Comparison of ENCODE assay signal across 18 cellular contexts in the genomic region with DNA sequence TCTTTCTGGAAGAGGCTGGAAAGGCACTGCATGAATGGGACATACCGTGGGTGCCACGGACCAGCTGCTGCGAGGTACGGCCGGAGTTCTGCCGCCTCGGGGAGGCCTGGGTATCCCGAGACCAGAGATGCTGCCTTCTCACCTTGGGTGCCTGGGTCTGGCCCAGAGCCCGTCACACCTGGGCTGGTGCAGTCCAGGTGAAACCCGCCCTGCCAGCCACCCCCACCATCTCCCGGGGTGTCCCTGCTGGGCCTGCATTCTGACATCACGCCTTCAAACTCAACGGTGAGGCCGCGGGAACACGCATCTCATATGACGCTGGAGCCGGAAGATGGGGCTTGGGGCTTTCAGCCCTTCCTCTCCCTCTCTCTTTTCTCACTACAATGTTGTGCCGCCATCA.
A peak's percentile ranks its signal among the peaks of the same experiment; 100 is the strongest.
DNase-seq lines count a peak whose midpoint lies in the region; ATAC-seq and TF ChIP-seq lines count a peak whose summit lies in the region.
"Had no signal": no experiment of that assay in that cellular context is flagged by ENCODE, and none has a peak within 500 bp of the region (broad histone marks: within the 10 kb centered on the region; RNA-seq: fewer than 3 reads in every experiment).

No MANE protein-coding gene starts in this region.

- ATAC-seq in right cardiac atrium = no peak
- no peak for ATAC-seq in HG02798 (IDR thresholded peaks at IDR 0.05; ENCODE audit: poor library complexity, unreplicated experiment)
- ATAC-seq: A549 had no signal

- no peak overlapping the region for H2AFZ ChIP-seq in mesenchymal stem cell (ENCODE audit: low read depth, low read length)

- no peak overlapping the region for H4K8ac ChIP-seq in mesenchymal stem cell (ENCODE audit: low read length)

- H3K18ac ChIP-seq in mesenchymal stem cell (ENCODE audit: low read depth in 1 of 2, low read length in 2 of 2) = no peak overlapping the region

- H3K79me1 ChIP-seq in mesenchymal stem cell (replicated peaks; ENCODE audit: low read length, poor library complexity, severe bottlenecking) = no peaks in the 10 kb centered on the region

- H3K4me3 ChIP-seq in right cardiac atrium (ENCODE audit: low read length) (no peak overlapping the region), left ventricle myocardium inferior (no peak overlapping the region), mesenchymal stem cell (ENCODE audit: insufficient read depth in 1 of 2, low read depth in 1 of 2, low read length in 2 of 2) (no peak overlapping the region), spleen (no peak overlapping the region)
- H3K4me3 ChIP-seq: A549 had no signal

- intact Hi-C loops in right cardiac atrium (cut with DNase I) (loop anchor here in 2 of 4 donors (10.0 kb wide), 1 partner anchor 99 kb away; a partner anchor contains a TSS), left ventricle myocardium inferior (cut with micrococcal nuclease) (no loop called here), spleen (cut with DNase I; ENCODE audit: low total_unique reads) (no loop called here)

- peak overlapping the region in 1 of 2 experiments; percentile 8 for H3K14ac ChIP-seq in mesenchymal stem cell (ENCODE audit: low read length in 2 of 2)

- peak overlapping the region in 1 of 2 experiments; percentile 5 for H3K4ac ChIP-seq in mesenchymal stem cell (ENCODE audit: low read depth in 1 of 2, low read length in 2 of 2)

- no peak for TF ChIP-seq POLR2A in spleen (IDR thresholded peaks at IDR 0.05)

- H3K4me2 ChIP-seq in mesenchymal stem cell (ENCODE audit: low read length, poor library complexity, severe bottlenecking) = no peak overlapping the region
- H3K4me2 ChIP-seq: A549 had no signal

- no peak overlapping the region for H4K91ac ChIP-seq in mesenchymal stem cell (ENCODE audit: low read length)

- H3K23ac ChIP-seq in mesenchymal stem cell (ENCODE audit: low read length in 2 of 2) = no peak overlapping the region

- peak overlapping the region in 1 of 2 experiments; percentile 23 for H2BK12ac ChIP-seq in mesenchymal stem cell (ENCODE audit: low read length in 2 of 2)

- H2BK15ac ChIP-seq in mesenchymal stem cell (ENCODE audit: low read depth, poor library complexity, severe bottlenecking) = peak overlapping the region; percentile 6

- H2AK5ac ChIP-seq in mesenchymal stem cell (ENCODE audit: low read length, severe bottlenecking) = no peak overlapping the region

- no peak overlapping the region for H2BK5ac ChIP-seq in mesenchymal stem cell (ENCODE audit: low read depth, low read length, poor library complexity, severe bottlenecking)

- WGBS in right cardiac atrium = 84% methylated on average over 19 of the region's 19 CpGs
- 92% methylated on average over 19 of the region's 19 CpGs for WGBS in mesenchymal stem cell
- 86 to 93% (median 91%) methylated on average over 16 to 19 of the region's 19 CpGs for WGBS in spleen, 5 donors

- no peaks in the 10 kb centered on the region for H3K36me3 ChIP-seq in left ventricle myocardium inferior
- no peaks in the 10 kb centered on the region for H3K36me3 ChIP-seq in mesenchymal stem cell (ENCODE audit: control insufficient read depth in 1 of 2, insufficient read depth in 2 of 2, low read depth in 1 of 2, low read length in 2 of 2)
- peaks cover 0 to 18% (median 0%) of the 10 kb centered on the region in 6 donors for H3K36me3 ChIP-seq in spleen

- no peak for TF ChIP-seq CTCF in left ventricle myocardium inferior (IDR thresholded peaks at IDR 0.05; ENCODE audit: borderline replicate concordance)
- TF ChIP-seq CTCF in spleen (IDR thresholded peaks at IDR 0.05 in 8 of 11, conservative IDR thresholded peaks at IDR 0.05 in 3 of 11) = no peak

- H3K9ac ChIP-seq in mesenchymal stem cell (ENCODE audit: low read length) = no peak overlapping the region

- H3K4me1 ChIP-seq in right cardiac atrium (ENCODE audit: control insufficient read depth, insufficient read depth, low read length) = peaks cover 7% of the 10 kb centered on the region
- H3K4me1 ChIP-seq in left ventricle myocardium inferior = peaks cover 31% of the 10 kb centered on the region
- H3K4me1 ChIP-seq in mesenchymal stem cell (ENCODE audit: control insufficient read depth, insufficient read depth, low read depth, low read length) = peaks cover 26% of the 10 kb centered on the region
- H3K4me1 ChIP-seq in spleen = peaks cover 9 to 17% (median 11%) of the 10 kb centered on the region in 6 donors

- H3K9me3 ChIP-seq in right cardiac atrium (ENCODE audit: control insufficient read depth, low read length) (no peaks in the 10 kb centered on the region), left ventricle myocardium inferior (replicated peaks) (peaks cover 3% of the 10 kb centered on the region), mesenchymal stem cell (ENCODE audit: control insufficient read depth, low read length) (no peaks in the 10 kb centered on the region), spleen (peaks cover 0 to 15% (median 7%) of the 10 kb centered on the region in 8 donors)
- H3K9me3 ChIP-seq: A549 had no signal

- H3K27ac ChIP-seq in right cardiac atrium (ENCODE audit: low read length) (no peak overlapping the region), left ventricle myocardium inferior (replicated peaks) (no peak overlapping the region), mesenchymal stem cell (ENCODE audit: low read length, poor library complexity, severe bottlenecking) (no peak overlapping the region), spleen (no peak overlapping the region)
- H3K27ac ChIP-seq: HL-60 had no signal

- DNase-seq in right cardiac atrium (peak in 2 of 3 donors; percentile 36 to 51), left ventricle myocardium inferior (no peak), mesenchymal stem cell (no peak), spleen (peak; percentile 49), SIG-M5 (lab: John Stamatoyannopoulos, UW) (no peak), kidney glomerular epithelial cell (lab: John Stamatoyannopoulos, UW) (no peak)
- DNase-seq: Calu3; CD4-positive, alpha-beta memory T cell; DMS53; HFFc6; NCI-H1417; NCI-H187; NCI-H2107; NCI-H2227 treated with DMSO at 0.1 percent for 48 hours; NCI-H524 had no signal

- H3K27me3 ChIP-seq in right cardiac atrium (ENCODE audit: control insufficient read depth, insufficient read depth) = no peaks in the 10 kb centered on the region
- no peaks in the 10 kb centered on the region for H3K27me3 ChIP-seq in left ventricle myocardium inferior (ENCODE audit: low read depth)
- H3K27me3 ChIP-seq in mesenchymal stem cell (ENCODE audit: control insufficient read depth in 1 of 2, insufficient read depth in 1 of 2, low read length in 2 of 2) = no peaks in the 10 kb centered on the region
- peaks cover 0 to 9% (median 0%) of the 10 kb centered on the region in 7 donors for H3K27me3 ChIP-seq in spleen (replicated peaks in 1 of 7)

- H2BK120ac ChIP-seq in mesenchymal stem cell (ENCODE audit: low read depth, low read length) = no peak overlapping the region

Comparison
In these comparisons a context has a peak if more than half of its experiments do, and no peak if none do; other contexts are left out.
1. DNase-seq: peak in right cardiac atrium (2 of 3) and spleen (single experiment); none in left ventricle myocardium inferior (single experiment), mesenchymal stem cell (single experiment), SIG-M5 (single experiment) and kidney glomerular epithelial cell (single experiment).